8 cellular contexts compared by ENCODE assay signal in the genomic region with DNA sequence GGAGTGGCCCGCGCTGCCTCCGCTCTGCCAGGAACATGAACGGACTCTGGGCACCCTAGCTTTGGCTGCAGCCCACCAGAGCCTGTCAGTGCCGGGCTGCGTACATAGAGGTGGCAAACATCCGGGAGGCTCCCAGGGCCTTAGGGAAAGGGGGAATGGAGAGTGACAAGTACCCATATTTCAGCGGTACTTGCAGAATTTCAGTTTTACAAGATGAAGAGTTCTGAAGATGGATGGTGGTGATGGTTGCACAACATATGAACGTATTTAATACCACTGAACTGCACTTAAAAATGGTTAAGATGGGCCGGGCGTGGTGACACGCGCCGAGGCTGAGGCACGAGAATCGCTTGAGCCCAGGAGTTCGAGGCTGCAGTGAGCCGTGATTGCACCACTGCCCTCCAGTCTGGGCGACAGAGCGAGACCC. TPM values are rescaled to one million over a fixed set of nuclear protein-coding genes. Genes with fewer than 3 reads are reported as not detected.
DNase-seq lines count a peak whose midpoint lies in the region; ATAC-seq and TF ChIP-seq lines count a peak whose summit lies in the region.

No MANE protein-coding gene starts in this region.

- H3K9me3 Mint-ChIP-seq in glutamatergic neuron (ENCODE audit: unreplicated experiment), result peaks cover 17% of the 10 kb centered on the region

- peak overlapping the region; percentile 93 to 96 for H3K4me3 ChIP-seq in HCT116 (replicated peaks in 1 of 2; ENCODE audit: low read depth in 1 of 2, low read length in 2 of 2)
- H3K4me3 ChIP-seq in WERI-Rb-1 (ENCODE audit: low read depth, low read length), result peak overlapping the region; percentile 84
- H3K4me3 ChIP-seq in skin epidermis, result peak overlapping the region; percentile 63 to 90 (median 73)

- H3K27me3 ChIP-seq in HCT116 (ENCODE audit: insufficient read depth, low read length) (no peaks in the 10 kb centered on the region), WERI-Rb-1 (ENCODE audit: insufficient read depth, low read depth, severe bottlenecking) (no peaks in the 10 kb centered on the region)

- peaks cover 17% of the 10 kb centered on the region for H3K27me3 Mint-ChIP-seq in glutamatergic neuron (ENCODE audit: unreplicated experiment)

- no TSS peak for BruUV-seq in HCT116 (replicated peaks; lab: Mats Ljungman, UMichigan)

- peaks cover 17 to 22% of the 10 kb centered on the region in 2 experiments; a peak in 3 of 4 replicates for H3K4me1 ChIP-seq in HCT116 (ENCODE audit: control insufficient read depth in 1 of 2, insufficient read depth in 2 of 2, low read length in 2 of 2)

- H3K9me2 ChIP-seq in HCT116 (ENCODE audit: insufficient read depth), result no peaks in the 10 kb centered on the region

- CTCF ChIA-PET in HCT116 (lab: Charles Lee), result no interaction called here

- intact Hi-C loops in HCT116 (cut with micrococcal nuclease), result no loop called here

- ATAC-seq in HCT116 (no peak), HG03095 (IDR thresholded peaks at IDR 0.05; ENCODE audit: unreplicated experiment) (no peak), HG03378 (IDR thresholded peaks at IDR 0.05; ENCODE audit: unreplicated experiment) (no peak)

- peak overlapping the region; percentile 97 for H3K4me2 ChIP-seq in HCT116 (ENCODE audit: low read length)

- POLR2A ChIA-PET in HCT116 (lab: Charles Lee), result interaction anchor here (0.8 to 2.3 kb wide), 5 partner anchors 11 to 371 kb away, joined by 4 to 8 read pairs (median 5); partner anchors contain the start of genes MOB1A and STAMBP

- H3K27ac Mint-ChIP-seq in glutamatergic neuron (ENCODE audit: unreplicated experiment), result peak overlapping the region; percentile 99

- peak overlapping the region; percentile 100 for H3K9ac ChIP-seq in HCT116 (ENCODE audit: low read length)

- no peak overlapping the region for H2AFZ ChIP-seq in HCT116 (ENCODE audit: low read depth, low read length, poor library complexity, severe bottlenecking)

- peaks cover 58% of the 10 kb centered on the region for H3K79me2 ChIP-seq in HCT116 (ENCODE audit: insufficient read depth, low read length)

- TF ChIP-seq POLR2A in HCT116 (IDR thresholded peaks at IDR 0.05; ENCODE audit: borderline replicate concordance, extremely low read depth, insufficient read depth, insufficient read length), result no peak

- no peaks in the 10 kb centered on the region for H3K9me3 ChIP-seq in HCT116 (ENCODE audit: control insufficient read depth in 1 of 2, insufficient read depth in 1 of 2, low read depth in 1 of 2, low read length in 2 of 2)
- H3K9me3 ChIP-seq in WERI-Rb-1 (ENCODE audit: severe bottlenecking), result no peaks in the 10 kb centered on the region

- H3K4me3 Mint-ChIP-seq in glutamatergic neuron (ENCODE audit: unreplicated experiment), result peak overlapping the region; percentile 100

- TF ChIP-seq CTCF in HCT116 (IDR thresholded peaks at IDR 0.05 in 2 of 3, conservative IDR thresholded peaks at IDR 0.05 in 1 of 3; ENCODE audit: borderline replicate concordance in 1 of 3, insufficient read depth in 1 of 3, low read depth in 2 of 3, low read length in 2 of 3) (no peak), WERI-Rb-1 (IDR thresholded peaks at IDR 0.05; ENCODE audit: low read depth, low read length) (no peak), glutamatergic neuron (IDR thresholded peaks at IDR 0.05; ENCODE audit: partially characterized antibody, unreplicated experiment) (peak; percentile 30)

- H3K36me3 ChIP-seq in HCT116 (ENCODE audit: control insufficient read depth in 1 of 2, insufficient read depth in 2 of 2, low read length in 2 of 2) (peaks cover 8 to 10% of the 10 kb centered on the region in 2 experiments; a peak in 2 of 4 replicates), WERI-Rb-1 (peaks cover 41% of the 10 kb centered on the region)

- TF ChIP-seq RAD21 in HCT116 (IDR thresholded peaks at IDR 0.05; ENCODE audit: low read depth), result no peak

- H3K36me3 Mint-ChIP-seq in glutamatergic neuron (ENCODE audit: unreplicated experiment), result peaks cover 4% of the 10 kb centered on the region

- no peak for DNase-seq in HCT116 (ENCODE audit: low read depth, low spot score)
- DNase-seq in WERI-Rb-1, result no peak
- DNase-seq in glutamatergic neuron, result no peak
- DNase-seq in NCI-H510A treated with DMSO at 0.1 percent for 48 hours (lab: John Stamatoyannopoulos, UW), result no peak
- DNase-seq in NCI-H187 (lab: John Stamatoyannopoulos, UW), result no peak

- H3K27ac ChIP-seq in HCT116 (ENCODE audit: low read depth, low read length) (peak overlapping the region; percentile 94), WERI-Rb-1 (peak overlapping the region; percentile 97), skin epidermis (peak overlapping the region in 20 of 21 experiments; percentile 81 to 98 (median 89))

- RAD21 ChIA-PET in HCT116 (lab: Charles Lee; ENCODE audit: low non-redundant PET in 1 of 2, low total read pairs in 2 of 2, uncharacterized antibody in 2 of 2, unreplicated experiment in 2 of 2), result no interaction called here

- H4K20me1 ChIP-seq in HCT116 (ENCODE audit: insufficient read depth), result peaks cover 24% of the 10 kb centered on the region; the same call in 1 of the 2 replicates

- H3K4me1 Mint-ChIP-seq in glutamatergic neuron (ENCODE audit: low read depth, unreplicated experiment), result peaks cover 10% of the 10 kb centered on the region

TF ChIP-seq in HCT116, 20 proteins besides CTCF, POLR2A, EP300 and RAD21:
- TF ChIP-seq ZNF274 (IDR thresholded peaks at IDR 0.05; ENCODE audit: low read depth, low read length) (no peak), SIN3A (IDR thresholded peaks at IDR 0.05; ENCODE audit: low read depth) (0 out of 2 replicates have a peak, but pooled peaks have one; percentile 0), TCF7L2 (IDR thresholded peaks at IDR 0.05; ENCODE audit: borderline replicate concordance, extremely low read depth, insufficient read depth, insufficient read length) (no peak), SP1 (IDR thresholded peaks at IDR 0.05; ENCODE audit: low read depth) (no peak), REST (IDR thresholded peaks at IDR 0.05; ENCODE audit: low read depth) (no peak)
- TF ChIP-seq, protein P1, sequence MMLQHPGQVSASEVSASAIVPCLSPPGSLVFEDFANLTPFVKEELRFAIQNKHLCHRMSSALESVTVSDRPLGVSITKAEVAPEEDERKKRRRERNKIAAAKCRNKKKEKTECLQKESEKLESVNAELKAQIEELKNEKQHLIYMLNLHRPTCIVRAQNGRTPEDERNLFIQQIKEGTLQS (IDR thresholded peaks at IDR 0.05), result no peak

RNA-seq across cellular contexts. Expression of gene MTHFD2, which starts 0.9 kb away (rescaled TPM):
- total RNA-seq in HCT116 (2021; ENCODE audit: unreplicated experiment) (445 TPM), glutamatergic neuron (ENCODE audit: unreplicated experiment) (293 TPM)
- polyA plus RNA-seq in HCT116 (2012), result 397 and 466 TPM in 2 replicates

RNA-seq across cellular contexts. Expression of gene MOB1A, which starts 20.6 kb away (rescaled TPM):
- total RNA-seq in HCT116 (2021; ENCODE audit: unreplicated experiment) (132 TPM), glutamatergic neuron (ENCODE audit: unreplicated experiment) (60.5 TPM)
- 19.3 and 29.0 TPM in 2 replicates for polyA plus RNA-seq in HCT116 (2012)

RNA-seq across cellular contexts. Expression of gene BOLA3, which starts 51.6 kb away (rescaled TPM):
- total RNA-seq in HCT116 (2021; ENCODE audit: unreplicated experiment) (62.9 TPM), glutamatergic neuron (ENCODE audit: unreplicated experiment) (17.7 TPM)
- polyA plus RNA-seq in HCT116 (2012), result 35.4 and 56.8 TPM in 2 replicates
